9 cellular contexts compared by ENCODE assay signal in the genomic region with DNA sequence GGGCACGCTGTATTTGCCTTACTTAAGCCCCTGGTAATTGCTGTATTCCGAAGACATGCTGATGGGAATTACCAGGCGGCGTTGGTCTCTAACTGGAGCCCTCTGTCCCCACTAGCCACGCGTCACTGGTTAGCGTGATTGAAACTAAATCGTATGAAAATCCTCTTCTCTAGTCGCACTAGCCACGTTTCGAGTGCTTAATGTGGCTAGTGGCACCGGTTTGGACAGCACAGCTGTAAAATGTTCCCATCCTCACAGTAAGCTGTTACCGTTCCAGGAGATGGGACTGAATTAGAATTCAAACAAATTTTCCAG. TPM values are rescaled to one million over a fixed set of nuclear protein-coding genes. Genes with fewer than 3 reads are reported as not detected.
DNase-seq lines count a peak whose midpoint lies in the region; ATAC-seq and TF ChIP-seq lines count a peak whose summit lies in the region.
"Had no signal": no experiment of that assay in that cellular context is flagged by ENCODE, and none has a peak within 500 bp of the region (broad histone marks: within the 10 kb centered on the region; RNA-seq: fewer than 3 reads in every experiment).

No MANE protein-coding gene starts in this region.

- H3K4me1 Mint-ChIP-seq in T-helper 17 cell: peaks cover 9% of the 10 kb centered on the region
- H3K4me1 Mint-ChIP-seq in stimulated activated effector memory CD8-positive, alpha-beta T cell treated with anti-CD3 and anti-CD28 coated beads, Interleukin-12 subunit alpha, Interleukin-12 subunit beta, amount 100 ng/mL, for 72 hours: peaks cover 10% of the 10 kb centered on the region

- H3K36me3 ChIP-seq in left ventricle myocardium inferior: no peaks in the 10 kb centered on the region

- no peaks in the 10 kb centered on the region for H3K9me3 Mint-ChIP-seq in stimulated activated effector memory CD8-positive, alpha-beta T cell treated with anti-CD3 and anti-CD28 coated beads, Interleukin-12 subunit alpha, Interleukin-12 subunit beta, amount 100 ng/mL, for 72 hours

- H3K4me3 ChIP-seq in AG04449 (ENCODE audit: low read depth, low read length) (peak overlapping the region; percentile 92), left ventricle myocardium inferior (peak overlapping the region; percentile 93)

- intact Hi-C loops in left ventricle myocardium inferior (cut with micrococcal nuclease): loop anchor here (10.0 kb wide), 1 partner anchor 301 kb away; no protein-coding TSS in a partner anchor

- CTCF ChIA-PET in AG04449 (lab: Yijun Ruan, JAX): interaction anchor here (0.6 to 2.4 kb wide), 6 partner anchors 11 to 406 kb away, joined by 3 to 10 read pairs (median 3); no protein-coding TSS in a partner anchor

- H3K27me3 Mint-ChIP-seq in T-helper 17 cell: no peaks in the 10 kb centered on the region

- H3K4me3 Mint-ChIP-seq in T-helper 17 cell: peak overlapping the region; percentile 95
- H3K4me3 Mint-ChIP-seq in stimulated activated effector memory CD8-positive, alpha-beta T cell treated with anti-CD3 and anti-CD28 coated beads, Interleukin-12 subunit alpha, Interleukin-12 subunit beta, amount 100 ng/mL, for 72 hours: peak overlapping the region; percentile 82

- POLR2A ChIA-PET in AG04449 (lab: Yijun Ruan, JAX): no interaction called here

- peak; percentile 37 for ATAC-seq in GM19023 (IDR thresholded peaks at IDR 0.05; ENCODE audit: unreplicated experiment)
- peak; percentile 53 for ATAC-seq in HG03095 (IDR thresholded peaks at IDR 0.05; ENCODE audit: unreplicated experiment)
- ATAC-seq in T-helper 17 cell: peak; percentile 1
- ATAC-seq in stimulated activated effector memory CD8-positive, alpha-beta T cell treated with anti-CD3 and anti-CD28 coated beads, Interleukin-12 subunit alpha, Interleukin-12 subunit beta, amount 100 ng/mL, for 72 hours: peak; percentile 40

- DNase-seq in AG04449 (ENCODE audit: low read depth, low spot score): no peak
- no peak for DNase-seq in T-helper 17 cell
- DNase-seq in left ventricle myocardium inferior: no peak
- no peak for DNase-seq in stimulated activated effector memory CD8-positive, alpha-beta T cell treated with anti-CD3 and anti-CD28 coated beads, Interleukin-12 subunit alpha, Interleukin-12 subunit beta, amount 100 ng/mL, for 72 hours (ENCODE audit: low spot score in 2 of 2)
- DNase-seq in NOMO-1 (lab: John Stamatoyannopoulos, UW; ENCODE audit: unreplicated experiment in 2 of 2): no peak
- no peak for DNase-seq in NCI-H1930 (lab: John Stamatoyannopoulos, UW)

- H3K27ac Mint-ChIP-seq in T-helper 17 cell: peak overlapping the region; percentile 98
- peak overlapping the region; percentile 100 for H3K27ac Mint-ChIP-seq in stimulated activated effector memory CD8-positive, alpha-beta T cell treated with anti-CD3 and anti-CD28 coated beads, Interleukin-12 subunit alpha, Interleukin-12 subunit beta, amount 100 ng/mL, for 72 hours

- no peaks in the 10 kb centered on the region for H3K9me3 ChIP-seq in T-helper 17 cell (ENCODE audit: control insufficient read depth, low read length, poor library complexity, severe bottlenecking)
- H3K9me3 ChIP-seq in left ventricle myocardium inferior (replicated peaks): no peaks in the 10 kb centered on the region

- no peak for TF ChIP-seq CTCF in AG04449 (IDR thresholded peaks at IDR 0.05; ENCODE audit: insufficient read depth, low read length, missing control alignments)
- no peak for TF ChIP-seq CTCF in left ventricle myocardium inferior (IDR thresholded peaks at IDR 0.05; ENCODE audit: borderline replicate concordance)

- no peaks in the 10 kb centered on the region for H3K36me3 Mint-ChIP-seq in T-helper 17 cell (ENCODE audit: low read depth)
- peaks cover 26% of the 10 kb centered on the region for H3K36me3 Mint-ChIP-seq in stimulated activated effector memory CD8-positive, alpha-beta T cell treated with anti-CD3 and anti-CD28 coated beads, Interleukin-12 subunit alpha, Interleukin-12 subunit beta, amount 100 ng/mL, for 72 hours

- H3K27ac ChIP-seq in left ventricle myocardium inferior (replicated peaks): peak overlapping the region; percentile 96

- H3K4me1 ChIP-seq in left ventricle myocardium inferior: peaks cover 16% of the 10 kb centered on the region

- no peaks in the 10 kb centered on the region for H3K27me3 ChIP-seq in left ventricle myocardium inferior (ENCODE audit: low read depth)

RNA-seq across cellular contexts. Expression of a gene that starts 0.7 kb away (rescaled TPM):
- total RNA-seq in T-helper 17 cell (1 to 10 TPM; 2.9 to 4.8 TPM), left ventricle myocardium inferior (0.38 TPM)

RNA-seq across cellular contexts. Expression of a gene that starts 0.8 kb away (rescaled TPM):
- not detected for total RNA-seq in T-helper 17 cell
- not detected for total RNA-seq in left ventricle myocardium inferior
- total RNA-seq: renal cortical epithelial cell had no signal

Comparison
In these comparisons a context has a peak if more than half of its experiments do, and no peak if none do; other contexts are left out.
1. ATAC-seq: peak in every context shown above with its lines; median percentile 53 in HG03095; 40 in stimulated activated effector memory CD8-positive, alpha-beta T cell treated with anti-CD3 and anti-CD28 coated beads, Interleukin-12 subunit alpha, Interleukin-12 subunit beta, amount 100 ng/mL, for 72 hours; 37 in GM19023; 1 in T-helper 17 cell.